Comparison of ENCODE assay signal across 21 cellular contexts in the genomic region with DNA sequence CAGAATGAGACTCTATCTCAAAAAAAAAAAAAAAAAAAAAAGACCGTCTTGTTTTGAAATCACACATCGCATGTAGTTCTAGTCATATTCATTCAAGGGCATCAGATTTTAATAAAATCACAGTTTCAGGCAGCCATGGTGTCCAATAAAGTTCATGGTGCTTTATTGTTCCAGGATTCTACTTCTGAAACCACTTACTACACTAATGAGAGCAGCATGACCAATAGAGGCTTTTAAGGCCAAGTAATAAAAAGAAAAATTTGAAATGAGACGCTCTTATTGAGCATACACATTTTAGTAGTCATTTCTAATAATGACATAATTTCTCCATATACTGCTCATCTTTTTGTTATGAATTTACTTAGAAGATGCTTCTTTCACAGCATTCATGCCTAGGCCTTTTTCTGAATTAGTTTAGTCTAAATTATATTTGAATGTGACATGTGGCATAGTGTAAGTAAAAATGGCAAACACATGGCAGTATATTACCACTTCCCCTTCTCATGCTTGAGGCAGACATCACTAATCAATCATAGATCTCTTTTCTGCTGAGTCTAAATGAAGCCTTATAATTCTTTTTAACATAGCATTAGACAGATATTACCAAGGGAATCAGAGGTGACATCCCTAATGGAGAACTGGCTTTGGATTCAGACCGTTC. TPM values are rescaled to one million over a fixed set of nuclear protein-coding genes. Genes with fewer than 3 reads are reported as not detected.
DNase-seq lines count a peak whose midpoint lies in the region; ATAC-seq, FAIRE-seq and TF ChIP-seq lines count a peak whose summit lies in the region.
"Had no signal": no experiment of that assay in that cellular context is flagged by ENCODE, and none has a peak within 500 bp of the region (broad histone marks: within the 10 kb centered on the region; RNA-seq: fewer than 3 reads in every experiment).

No MANE protein-coding gene starts in this region.

- TF ChIP-seq POLR2A in NB4 (IDR thresholded peaks at IDR 0.05; ENCODE audit: extremely low read depth, insufficient read length), result no peak
- TF ChIP-seq POLR2A in K562 (conservative IDR thresholded peaks at IDR 0.05), result no peak
- TF ChIP-seq POLR2A in vagina (IDR thresholded peaks at IDR 0.05), result no peak

- in situ Hi-C loops in K562 (cut with MboI), result no loop called here

- H3K27ac Mint-ChIP-seq in activated CD4-positive, alpha-beta T cell treated with anti-CD3 and anti-CD28 coated beads for 36 hours, result no peak overlapping the region
- H3K27ac Mint-ChIP-seq: CD8-positive, alpha-beta T cell had no signal

- H3K27ac ChIP-seq in K562 (ENCODE audit: extremely low read depth, low read depth, low read length), result no peak overlapping the region
- peak overlapping the region; percentile 53 for H3K27ac ChIP-seq in vagina
- H3K27ac ChIP-seq: 22Rv1, BLaER1, KMS-11 had no signal

- H3K9me1 ChIP-seq in K562 (ENCODE audit: control insufficient read depth, insufficient read depth, low read length), result no peaks in the 10 kb centered on the region

- no peak overlapping the region for H3K4me2 ChIP-seq in K562 (ENCODE audit: insufficient read depth, low read length)
- H3K4me2 ChIP-seq: BLaER1, KMS-11, SK-N-SH had no signal

- no peaks in the 10 kb centered on the region for H3K36me3 Mint-ChIP-seq in activated CD4-positive, alpha-beta T cell treated with anti-CD3 and anti-CD28 coated beads for 36 hours (ENCODE audit: low read depth)
- H3K36me3 Mint-ChIP-seq: CD8-positive, alpha-beta T cell had no signal

- no peaks in the 10 kb centered on the region for H3K9me3 Mint-ChIP-seq in activated CD4-positive, alpha-beta T cell treated with anti-CD3 and anti-CD28 coated beads for 36 hours (ENCODE audit: low read depth)
- H3K9me3 Mint-ChIP-seq: CD8-positive, alpha-beta T cell had no signal

- H2AFZ ChIP-seq in K562 (ENCODE audit: low read depth, low read length), result no peak overlapping the region

- POLR2A ChIA-PET in activated CD4-positive, alpha-beta T cell treated with anti-CD3 and anti-CD28 coated beads for 36 hours (lab: Charles Lee), result interaction anchor here (0.7 kb wide), 1 partner anchor 172 kb away, joined by 10 read pairs; no protein-coding TSS in a partner anchor
- POLR2A ChIA-PET in K562 (lab: Yijun Ruan, JAX), result no interaction called here

- H3K9me3 ChIP-seq in K562 (replicated peaks; ENCODE audit: control insufficient read depth, insufficient read depth, low read depth, low read length) (no peaks in the 10 kb centered on the region), vagina (no peaks in the 10 kb centered on the region)
- H3K9me3 ChIP-seq: BLaER1, SK-N-SH had no signal

- H4K20me1 ChIP-seq in K562 (replicated peaks; ENCODE audit: control insufficient read depth, insufficient read depth, low read length), result no peaks in the 10 kb centered on the region
- H4K20me1 ChIP-seq: BLaER1 had no signal

- H3K36me3 ChIP-seq in K562 (ENCODE audit: control insufficient read depth, insufficient read depth, low read length) (no peaks in the 10 kb centered on the region), vagina (no peaks in the 10 kb centered on the region)
- H3K36me3 ChIP-seq: BLaER1 had no signal

- H3K4me3 ChIP-seq in NB4 (ENCODE audit: low read depth, low read length) (no peak overlapping the region), K562 (no peak overlapping the region), vagina (no peak overlapping the region)
- H3K4me3 ChIP-seq: BLaER1 had no signal

- no TSS peak for BruUV-seq in K562 (replicated peaks; lab: Mats Ljungman, UMichigan)

- intact Hi-C loops in activated CD4-positive, alpha-beta T cell treated with anti-CD3 and anti-CD28 coated beads for 36 hours (cut with DNase I, micrococcal nuclease), result no loop called here
- intact Hi-C loops in K562 (cut with micrococcal nuclease), result no loop called here
- intact Hi-C loops in vagina (cut with DNase I), result no loop called here

- H3K27me3 ChIP-seq in K562 (ENCODE audit: control insufficient read depth in 2 of 2, insufficient read depth in 2 of 2, low read length in 2 of 2) (no peaks in the 10 kb centered on the region), vagina (no peaks in the 10 kb centered on the region)
- H3K27me3 ChIP-seq: BLaER1 had no signal

- peaks cover 3% of the 10 kb centered on the region for H3K27me3 Mint-ChIP-seq in activated CD4-positive, alpha-beta T cell treated with anti-CD3 and anti-CD28 coated beads for 36 hours

- H3K79me2 ChIP-seq in K562 (ENCODE audit: control insufficient read depth, insufficient read depth, low read length), result no peaks in the 10 kb centered on the region

- H3K4me1 ChIP-seq in K562 (replicated peaks in 1 of 2; ENCODE audit: control insufficient read depth in 2 of 2, insufficient read depth in 2 of 2, low read length in 2 of 2), result no peaks in the 10 kb centered on the region
- no peaks in the 10 kb centered on the region for H3K4me1 ChIP-seq in vagina

- H3K4me1 Mint-ChIP-seq in activated CD4-positive, alpha-beta T cell treated with anti-CD3 and anti-CD28 coated beads for 36 hours, result peaks cover 5% of the 10 kb centered on the region

- H3K9ac ChIP-seq in K562 (ENCODE audit: insufficient read depth in 1 of 2, low read depth in 2 of 2, low read length in 2 of 2), result no peak overlapping the region
- H3K9ac ChIP-seq: BLaER1, KMS-11, SK-N-SH had no signal

- DNase-seq in activated CD4-positive, alpha-beta T cell treated with anti-CD3 and anti-CD28 coated beads for 36 hours, result no peak
- no peak for DNase-seq in activated CD4-positive, alpha-beta T cell treated with anti-CD3 and anti-CD28 coated beads for 4 hours
- DNase-seq in NB4 (ENCODE audit: low read depth) (peak; percentile 7), K562 (ENCODE audit: extremely low read depth in 1 of 4, low spot score in 3 of 4) (no peak), vagina (ENCODE audit: extremely low spot score in 2 of 2) (no peak), NCI-H774 (lab: John Stamatoyannopoulos, UW) (no peak)
- DNase-seq in activated CD8-positive, alpha-beta memory T cell treated with anti-CD3 and anti-CD28 coated beads, Interleukin-2, amount 50 U/mL, for 48 hours, result no peak
- DNase-seq: CD8-positive, alpha-beta T cell; DND-41; GDM1; NCI-H1417; NCI-H187 treated with DMSO at 0.1 percent for 48 hours; SHP77; SK-N-SH had no signal

- WGBS in K562 (ENCODE audit: insufficient coverage, low coverage, missing lambda C conversion rate), result 0% methylated on average over 3 of the region's 4 CpGs

- H3K4me3 Mint-ChIP-seq in activated CD4-positive, alpha-beta T cell treated with anti-CD3 and anti-CD28 coated beads for 36 hours, result no peak overlapping the region
- H3K4me3 Mint-ChIP-seq: CD8-positive, alpha-beta T cell had no signal

- CTCF ChIA-PET in activated CD4-positive, alpha-beta T cell treated with anti-CD3 and anti-CD28 coated beads for 36 hours (lab: Charles Lee), result interaction anchor here (0.6 kb wide), 1 partner anchor 10 kb away, joined by 3 read pairs; no protein-coding TSS in a partner anchor
- CTCF ChIA-PET in K562 (lab: Yijun Ruan, JAX; ENCODE audit: low intra/inter-chr PET ratio), result no interaction called here

- no peak for TF ChIP-seq RAD21 in K562 (CRISPR knock-in tag; conservative IDR thresholded peaks at IDR 0.05 in 1 of 2, IDR thresholded peaks at IDR 0.05 in 1 of 2)

- TF ChIP-seq EP300 in K562 (IDR thresholded peaks at IDR 0.05; ENCODE audit: low read length), result no peak

- peak; percentile 39 for ATAC-seq in activated CD4-positive, alpha-beta T cell treated with anti-CD3 and anti-CD28 coated beads for 36 hours
- ATAC-seq in K562 (no peak), GM21515 (IDR thresholded peaks at IDR 0.05; ENCODE audit: unreplicated experiment) (no peak)
- ATAC-seq: CD8-positive, alpha-beta T cell had no signal

- no peak for TF ChIP-seq CTCF in NB4 (IDR thresholded peaks at IDR 0.05; ENCODE audit: low read depth, low read length)
- no peak for TF ChIP-seq CTCF in K562 (IDR thresholded peaks at IDR 0.05 in 2 of 3, conservative IDR thresholded peaks at IDR 0.05 in 1 of 3; ENCODE audit: insufficient read depth in 2 of 3, low read depth in 1 of 3, low read length in 3 of 3)
- TF ChIP-seq CTCF in vagina (IDR thresholded peaks at IDR 0.05), result no peak

- FAIRE-seq in K562 (lab: Jason Lieb, UNC), result no peak
- FAIRE-seq: RCC 7860 had no signal

TF ChIP-seq in K562, 482 proteins besides CTCF, POLR2A, EP300 and RAD21:
- TF ChIP-seq ZBTB17 (CRISPR knock-in tag; IDR thresholded peaks at IDR 0.05), result peak; percentile 95
- TF ChIP-seq, protein P1, sequence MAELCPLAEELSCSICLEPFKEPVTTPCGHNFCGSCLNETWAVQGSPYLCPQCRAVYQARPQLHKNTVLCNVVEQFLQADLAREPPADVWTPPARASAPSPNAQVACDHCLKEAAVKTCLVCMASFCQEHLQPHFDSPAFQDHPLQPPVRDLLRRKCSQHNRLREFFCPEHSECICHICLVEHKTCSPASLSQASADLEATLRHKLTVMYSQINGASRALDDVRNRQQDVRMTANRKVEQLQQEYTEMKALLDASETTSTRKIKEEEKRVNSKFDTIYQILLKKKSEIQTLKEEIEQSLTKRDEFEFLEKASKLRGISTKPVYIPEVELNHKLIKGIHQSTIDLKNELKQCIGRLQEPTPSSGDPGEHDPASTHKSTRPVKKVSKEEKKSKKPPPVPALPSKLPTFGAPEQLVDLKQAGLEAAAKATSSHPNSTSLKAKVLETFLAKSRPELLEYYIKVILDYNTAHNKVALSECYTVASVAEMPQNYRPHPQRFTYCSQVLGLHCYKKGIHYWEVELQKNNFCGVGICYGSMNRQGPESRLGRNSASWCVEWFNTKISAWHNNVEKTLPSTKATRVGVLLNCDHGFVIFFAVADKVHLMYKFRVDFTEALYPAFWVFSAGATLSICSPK (IDR thresholded peaks at IDR 0.05; ENCODE audit: borderline replicate concordance), result no peak

RNA-seq across cellular contexts. Expression of a gene that starts 18.5 kb away (rescaled TPM):
- not detected for total RNA-seq in activated CD4-positive, alpha-beta T cell treated with anti-CD3 and anti-CD28 coated beads for 36 hours
- not detected in 2 replicates for total RNA-seq in K562 (2011; cell fraction: chromatin; rRNA removed; ENCODE audit: low replicate concordance)
- total RNA-seq in K562 (2011; cell fraction: nucleolus; rRNA removed), result not detected in 2 replicates
- total RNA-seq in K562 (2011; cell fraction: nucleoplasm; rRNA removed), result not detected in 2 replicates
- not detected in 2 replicates for total RNA-seq in K562 (2014; rRNA removed)
- not detected in 2 replicates for total RNA-seq in K562 (2014; rRNA removed; fragmentation: Illumina TruSeq; extraction: Trizol)
- not detected in 2 replicates for total RNA-seq in K562 (2015; rRNA removed; fragmentation: Illumina TruSeq; extraction: Trizol)
- not detected in 2 replicates for total RNA-seq in K562 (2021)
- polyA plus RNA-seq in K562 (2011; rRNA removed), result not detected in 2 replicates
- polyA plus RNA-seq in K562 (2011; cell fraction: cytosol; rRNA removed), result not detected in 2 replicates
- not detected in 2 replicates for polyA plus RNA-seq in K562 (2011; cell fraction: nucleus; rRNA removed)
- 0.08 TPM in 1 of 2 replicates, not detected in the other for polyA plus RNA-seq in K562 (2012)
- not detected in 2 replicates for polyA plus RNA-seq in K562 (2014; fragmentation: Illumina TruSeq; extraction: Trizol)
- polyA plus RNA-seq in K562 (2014; fragmentation: Nextera tagmentation; extraction: Ambion mirVana), result not detected
- not detected in 2 replicates for polyA plus RNA-seq in K562 (2014; rRNA removed)
- not detected in 2 replicates for polyA minus RNA-seq in K562 (2011; rRNA and poly(A)+ RNA removed)
- not detected in 2 replicates for polyA minus RNA-seq in K562 (2011; cell fraction: cytosol; rRNA and poly(A)+ RNA removed)
- polyA minus RNA-seq in K562 (2011; cell fraction: nucleus; rRNA and poly(A)+ RNA removed), result not detected in 2 replicates
- not detected for total RNA-seq in vagina
- total RNA-seq: CD8-positive, alpha-beta T cell; H4; MCF 10A had no signal
- polyA plus RNA-seq: SK-N-SH had no signal
